In genomic region chr2:1366546-1367134, GRCh38 we compare ENCODE assay signal across 10 cellular contexts. TPM values are rescaled to one million over a fixed set of nuclear protein-coding genes. Genes with fewer than 3 reads are reported as not detected.
DNase-seq lines count a peak whose midpoint lies in the region; ATAC-seq and TF ChIP-seq lines count a peak whose summit lies in the region.
"Had no signal": no experiment of that assay in that cellular context is flagged by ENCODE, and none has a peak within 500 bp of the region (broad histone marks: within the 10 kb centered on the region; RNA-seq: fewer than 3 reads in every experiment).

No MANE protein-coding gene starts in this region.

- POLR2A ChIA-PET in naive thymus-derived CD8-positive, alpha-beta T cell (lab: Charles Lee): no interaction called here

- H3K4me1 Mint-ChIP-seq in activated naive CD8-positive, alpha-beta T cell (ENCODE audit: low read depth): peaks cover 18% of the 10 kb centered on the region
- H3K4me1 Mint-ChIP-seq in naive thymus-derived CD8-positive, alpha-beta T cell: peaks cover 3 to 19% (median 15%) of the 10 kb centered on the region in 4 donors

- H3K36me3 ChIP-seq in BE2C: no peaks in the 10 kb centered on the region
- no peaks in the 10 kb centered on the region for H3K36me3 ChIP-seq in Peyer's patch

- H3K27me3 ChIP-seq in BE2C (no peaks in the 10 kb centered on the region), Peyer's patch (no peaks in the 10 kb centered on the region)

- H3K36me3 Mint-ChIP-seq in activated naive CD8-positive, alpha-beta T cell: no peaks in the 10 kb centered on the region
- H3K36me3 Mint-ChIP-seq in naive thymus-derived CD8-positive, alpha-beta T cell: peaks cover 4 to 6% (median 4%) of the 10 kb centered on the region in 3 donors

- H3K27ac ChIP-seq in Peyer's patch: no peak overlapping the region

- TF ChIP-seq POLR2A in Peyer's patch (IDR thresholded peaks at IDR 0.05): no peak

- ATAC-seq in naive thymus-derived CD8-positive, alpha-beta T cell: peak; percentile 48 to 79
- ATAC-seq in GM21447 (IDR thresholded peaks at IDR 0.05; ENCODE audit: unreplicated experiment) (no peak), GM19328 (IDR thresholded peaks at IDR 0.05; ENCODE audit: unreplicated experiment) (no peak)

- peak overlapping the region; percentile 65 for H3K4me3 Mint-ChIP-seq in activated naive CD8-positive, alpha-beta T cell
- peak overlapping the region in 9 of 10 donors; percentile 20 to 66 (median 54) for H3K4me3 Mint-ChIP-seq in naive thymus-derived CD8-positive, alpha-beta T cell

- H3K4me1 ChIP-seq in BE2C: no peaks in the 10 kb centered on the region
- no peaks in the 10 kb centered on the region for H3K4me1 ChIP-seq in Peyer's patch

- peak; percentile 39 for DNase-seq in BE2C
- peak; percentile 93 for DNase-seq in NCI-H1092 treated with DMSO at 0.1 percent for 48 hours (lab: John Stamatoyannopoulos, UW)
- peak in 6 of 10 donors; percentile 2 to 31 (median 20) for DNase-seq in naive thymus-derived CD8-positive, alpha-beta T cell
- DNase-seq in SIG-M5 treated with dmso at 0.1 percent for 504 hours (lab: John Stamatoyannopoulos, UW; ENCODE audit: unreplicated experiment): no peak
- no peak for DNase-seq in Peyer's patch
- DNase-seq: Calu3, KG1 had no signal

- H3K27ac Mint-ChIP-seq in activated naive CD8-positive, alpha-beta T cell: no peak overlapping the region
- H3K27ac Mint-ChIP-seq in naive thymus-derived CD8-positive, alpha-beta T cell: peak overlapping the region in 5 of 10 donors; percentile 27 to 85 (median 53)

- H3K9me3 ChIP-seq in BE2C: no peaks in the 10 kb centered on the region
- H3K9me3 ChIP-seq in Peyer's patch: peaks cover 0 to 2% (median 0%) of the 10 kb centered on the region in 4 donors

- H3K27me3 Mint-ChIP-seq in activated naive CD8-positive, alpha-beta T cell: no peaks in the 10 kb centered on the region
- no peaks in the 10 kb centered on the region for H3K27me3 Mint-ChIP-seq in naive thymus-derived CD8-positive, alpha-beta T cell

- H3K9me3 Mint-ChIP-seq in activated naive CD8-positive, alpha-beta T cell (ENCODE audit: low read depth): no peaks in the 10 kb centered on the region
- no peaks in the 10 kb centered on the region for H3K9me3 Mint-ChIP-seq in naive thymus-derived CD8-positive, alpha-beta T cell

- H3K4me3 ChIP-seq in BE2C (ENCODE audit: low read depth, low read length) (peak overlapping the region; percentile 6; the same call in 1 of the 2 replicates), Peyer's patch (no peak overlapping the region)

- TF ChIP-seq CTCF in BE2C (IDR thresholded peaks at IDR 0.05; ENCODE audit: low read depth, low read length) (no peak), Peyer's patch (IDR thresholded peaks at IDR 0.05) (no peak)

RNA-seq across cellular contexts. Expression of gene TPO, which starts 46.6 kb away (rescaled TPM):
- polyA plus RNA-seq in BE2C (2012; ENCODE audit: insufficient read depth, insufficient read length, low read depth): 0.20 TPM
- total RNA-seq in naive thymus-derived CD8-positive, alpha-beta T cell: not detected
- polyA plus RNA-seq in naive thymus-derived CD8-positive, alpha-beta T cell: not detected
- 10 to 100 TPM in 2 of 4 donors, 1 to 10 TPM in 1, under 1 TPM in 1; 0.70 to 46.2 (median 6.8) TPM for total RNA-seq in Peyer's patch
- total RNA-seq: Calu3 had no signal

Comparison
In these comparisons a context has a peak if more than half of its experiments do, and no peak if none do; other contexts are left out.
1. DNase-seq: peak in BE2C (single experiment), NCI-H1092 treated with DMSO at 0.1 percent for 48 hours (single experiment) and naive thymus-derived CD8-positive, alpha-beta T cell (6 of 10); none in SIG-M5 treated with dmso at 0.1 percent for 504 hours (single experiment) and Peyer's patch (0 of 3).
2. ATAC-seq: peak in naive thymus-derived CD8-positive, alpha-beta T cell (2 of 2); none in GM21447 (single experiment) and GM19328 (single experiment).